In the genomic region with DNA sequence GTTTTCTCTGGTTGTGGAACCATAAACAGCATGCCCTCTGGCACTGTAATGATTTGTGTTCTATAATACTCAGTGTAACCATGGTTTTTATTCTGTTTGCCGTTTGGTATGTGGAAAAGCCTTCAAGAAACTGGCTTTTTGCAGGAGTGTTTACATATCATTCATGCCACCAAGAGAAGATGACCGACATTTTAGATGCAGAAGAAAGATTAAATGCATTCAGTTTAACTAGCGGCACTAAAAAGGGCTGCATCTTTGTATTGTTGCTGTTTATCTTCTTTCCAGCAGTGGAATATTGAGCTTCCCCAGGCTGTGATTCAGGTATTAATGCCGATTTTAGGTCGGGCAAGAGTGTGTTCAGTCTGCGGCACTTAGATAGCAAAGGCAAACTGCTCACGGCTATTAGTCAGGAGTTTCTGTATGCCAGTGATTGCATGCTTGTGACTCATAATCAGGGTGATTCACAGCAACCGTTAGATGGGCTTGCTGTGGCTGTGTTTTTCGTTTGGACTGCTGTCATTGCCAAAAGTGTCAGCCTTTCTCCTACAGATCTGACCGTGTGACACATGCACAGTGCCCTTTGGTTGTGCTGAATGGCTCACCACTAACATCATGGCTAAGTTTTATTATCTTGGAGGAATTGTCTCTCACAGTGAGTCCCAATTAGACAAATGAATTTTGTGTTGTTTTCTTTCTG, we compare ENCODE assay signal across 8 cellular contexts.
DNase-seq lines count a peak whose midpoint lies in the region; ATAC-seq and TF ChIP-seq lines count a peak whose summit lies in the region.

No MANE protein-coding gene starts in this region.

- H3K4me1 ChIP-seq in left lung, result peaks cover 0 to 4% of the 10 kb centered on the region in 2 donors
- H3K4me1 ChIP-seq in stomach smooth muscle (ENCODE audit: control insufficient read depth, insufficient read depth, low read length), result peaks cover 7% of the 10 kb centered on the region

- peak; percentile 93 for DNase-seq in Daoy (ENCODE audit: low read depth)
- peak; percentile 94 for DNase-seq in OCI-M1 (lab: John Stamatoyannopoulos, UW)
- peak; percentile 43 for DNase-seq in brain pericyte (ENCODE audit: low read depth, low spot score)
- peak in 1 of 2 donors; percentile 35 for DNase-seq in left lung
- no peak for DNase-seq in NCI-H1930 (lab: John Stamatoyannopoulos, UW)
- no peak for DNase-seq in activated gamma-delta T cell (lab: John Stamatoyannopoulos, UW)

- H3K9me3 ChIP-seq in left lung (no peaks in the 10 kb centered on the region), stomach smooth muscle (ENCODE audit: control insufficient read depth in 2 of 2, low read length in 2 of 2) (no peaks in the 10 kb centered on the region)

- H3K27me3 ChIP-seq in left lung (no peaks in the 10 kb centered on the region), stomach smooth muscle (ENCODE audit: control insufficient read depth in 1 of 2, insufficient read depth in 2 of 2, low read length in 2 of 2) (no peaks in the 10 kb centered on the region)

- TF ChIP-seq CTCF in left lung (IDR thresholded peaks at IDR 0.05), result no peak

- H3K36me3 ChIP-seq in left lung (no peaks in the 10 kb centered on the region), stomach smooth muscle (ENCODE audit: control insufficient read depth in 2 of 2, insufficient read depth in 2 of 2, low read length in 2 of 2) (no peaks in the 10 kb centered on the region)

- H3K9ac ChIP-seq in stomach smooth muscle (ENCODE audit: low read length in 2 of 2), result peak overlapping the region; percentile 21 to 54

- H3K27ac ChIP-seq in left lung (peak overlapping the region in 1 of 2 donors; percentile 54), stomach smooth muscle (ENCODE audit: low read length) (no peak overlapping the region)

- no peak overlapping the region for H3K4me3 ChIP-seq in left lung
- H3K4me3 ChIP-seq in stomach smooth muscle (ENCODE audit: low read length in 2 of 2), result peak overlapping the region; percentile 61 to 69

- peak; percentile 92 for ATAC-seq in left lung
- no peak for ATAC-seq in HG03108 (IDR thresholded peaks at IDR 0.05; ENCODE audit: unreplicated experiment)

- intact Hi-C loops in left lung (cut with DNase I), result no loop called here

Comparison
In these comparisons a context has a peak if more than half of its experiments do, and no peak if none do; other contexts are left out.
1. DNase-seq: peak in Daoy (single experiment), OCI-M1 (single experiment) and brain pericyte (single experiment); none in NCI-H1930 (0 of 2) and activated gamma-delta T cell (single experiment).
2. H3K4me3 ChIP-seq: peak in stomach smooth muscle (2 of 2); none in left lung (0 of 2).